1 cellular context compared by ENCODE assay signal in genomic region chr19:28560786-28561185, GRCh38.
TF ChIP-seq lines count a peak whose summit lies in the region.

No MANE protein-coding gene starts in this region.

TF ChIP-seq in K562, 482 proteins besides CTCF, POLR2A, EP300 and RAD21 (continued from another document):
- TF ChIP-seq AFF1 (IDR thresholded peaks at IDR 0.05; ENCODE audit: low read depth in 1 of 2, partially characterized antibody in 2 of 2) (peak in 1 of 2 experiments; percentile 15), NEUROD1 (IDR thresholded peaks at IDR 0.05; ENCODE audit: borderline replicate concordance, low read depth, low read length, partially characterized antibody) (no peak), ESRRA (IDR thresholded peaks at IDR 0.05; ENCODE audit: borderline replicate concordance, low read depth) (no peak), SP1 (CRISPR knock-in tag; IDR thresholded peaks at IDR 0.05) (no peak), ZNF449 (CRISPR knock-in tag; IDR thresholded peaks at IDR 0.05) (no peak), ATF2 (CRISPR knock-in tag; IDR thresholded peaks at IDR 0.05) (no peak), ZNF507 (tag; conservative IDR thresholded peaks at IDR 0.05) (no peak)
